8 cellular contexts compared by ENCODE assay signal in genomic region chr22:46574993-46575914, GRCh38. TPM values are rescaled to one million over a fixed set of nuclear protein-coding genes. Genes with fewer than 3 reads are reported as not detected.
DNase-seq lines count a peak whose midpoint lies in the region; ATAC-seq and TF ChIP-seq lines count a peak whose summit lies in the region.

No MANE protein-coding gene starts in this region.

- no peak overlapping the region for H3K4me3 ChIP-seq in HUES48 (ENCODE audit: low read depth, low read length)
- H3K4me3 ChIP-seq in SK-N-SH (ENCODE audit: low read depth in 2 of 2, low read length in 1 of 2): no peak overlapping the region

- no peak overlapping the region for H3K4me2 ChIP-seq in SK-N-SH

- H3K9me3 ChIP-seq in HUES48 (ENCODE audit: control insufficient read depth, insufficient read depth, low read length): peaks cover 5% of the 10 kb centered on the region; the same call in 1 of the 2 replicates
- H3K9me3 ChIP-seq in SK-N-SH: no peaks in the 10 kb centered on the region

- H3K79me2 ChIP-seq in SK-N-SH (ENCODE audit: insufficient read depth): peaks cover 4% of the 10 kb centered on the region

- DNase-seq in SK-N-SH: peak; percentile 85
- DNase-seq in glutamatergic neuron: no peak
- DNase-seq in pulmonary artery endothelial cell (ENCODE audit: low read depth, low spot score): peak; percentile 33

- CTCF ChIA-PET in SK-N-SH (lab: Yijun Ruan, JAX): interaction anchor here (1.4 to 2.7 kb wide), 2 partner anchors 12 to 106 kb away, joined by 3 to 17 read pairs; no protein-coding TSS in a partner anchor

- no peaks in the 10 kb centered on the region for H4K20me1 ChIP-seq in SK-N-SH (ENCODE audit: insufficient read depth)

- peak overlapping the region; percentile 70 for H3K27ac ChIP-seq in HUES48 (ENCODE audit: low read depth, low read length)
- H3K27ac ChIP-seq in SK-N-SH (ENCODE audit: low read depth in 2 of 2, low read length in 1 of 2): peak overlapping the region in 1 of 2 experiments; percentile 79; a peak in 2 of 4 replicates

- peaks cover 20% of the 10 kb centered on the region for H3K9me3 Mint-ChIP-seq in glutamatergic neuron (ENCODE audit: unreplicated experiment)

- H3K27me3 ChIP-seq in HUES48 (ENCODE audit: control insufficient read depth, insufficient read depth, low read length): peaks cover 9% of the 10 kb centered on the region; the same call in 1 of the 2 replicates
- no peaks in the 10 kb centered on the region for H3K27me3 ChIP-seq in SK-N-SH (ENCODE audit: insufficient read depth)

- H3K4me1 Mint-ChIP-seq in glutamatergic neuron (ENCODE audit: low read depth, unreplicated experiment): peaks cover 26% of the 10 kb centered on the region

- no peak for ATAC-seq in HG02610 (IDR thresholded peaks at IDR 0.05; ENCODE audit: unreplicated experiment)
- ATAC-seq in GM19351 (IDR thresholded peaks at IDR 0.05; ENCODE audit: unreplicated experiment): no peak
- ATAC-seq in HG03095 (IDR thresholded peaks at IDR 0.05; ENCODE audit: unreplicated experiment): no peak
- no peak for ATAC-seq in GM21529 (IDR thresholded peaks at IDR 0.05; ENCODE audit: unreplicated experiment)

- no peak for TF ChIP-seq RAD21 in SK-N-SH (IDR thresholded peaks at IDR 0.05; ENCODE audit: low read length)

- WGBS in SK-N-SH (ENCODE audit: low lambda C conversion rate): 70% methylated on average over 18 of the region's 19 CpGs

- H3K9ac ChIP-seq in HUES48 (ENCODE audit: low read depth, low read length) (no peak overlapping the region), SK-N-SH (no peak overlapping the region)

- H3K27me3 Mint-ChIP-seq in glutamatergic neuron (ENCODE audit: unreplicated experiment): peaks cover 20% of the 10 kb centered on the region

- no peak overlapping the region for H2AFZ ChIP-seq in SK-N-SH (ENCODE audit: low read depth)

- H3K27ac Mint-ChIP-seq in glutamatergic neuron (ENCODE audit: unreplicated experiment): peak overlapping the region; percentile 34

- peak overlapping the region; percentile 78 for H3K4me3 Mint-ChIP-seq in glutamatergic neuron (ENCODE audit: unreplicated experiment)

- H3K4me1 ChIP-seq in HUES48 (ENCODE audit: control insufficient read depth, insufficient read depth, low read length) (peaks cover 12% of the 10 kb centered on the region), SK-N-SH (ENCODE audit: control insufficient read depth in 1 of 2, insufficient read depth in 2 of 2, low read depth in 1 of 2, low read length in 1 of 2) (peaks cover 0 to 45% of the 10 kb centered on the region in 2 experiments; a peak in 3 of 4 replicates)

- POLR2A ChIA-PET in SK-N-SH (lab: Yijun Ruan, JAX): interaction anchor here (0.6 to 1.0 kb wide), 4 partner anchors 118 to 499 kb away, joined by 3 to 4 read pairs (median 3); no protein-coding TSS in a partner anchor

- H3K9me2 ChIP-seq in SK-N-SH: no peaks in the 10 kb centered on the region

- TF ChIP-seq CTCF in SK-N-SH (IDR thresholded peaks at IDR 0.05): no peak
- TF ChIP-seq CTCF in glutamatergic neuron (IDR thresholded peaks at IDR 0.05; ENCODE audit: partially characterized antibody, unreplicated experiment): no peak

- TF ChIP-seq EP300 in SK-N-SH (IDR thresholded peaks at IDR 0.05; ENCODE audit: borderline replicate concordance in 1 of 2, low read depth in 1 of 2, low read length in 1 of 2): peak in 1 of 2 experiments; percentile 63; a peak in 1 of 4 replicates

- H3K36me3 ChIP-seq in HUES48 (ENCODE audit: control insufficient read depth, insufficient read depth, low read length) (no peaks in the 10 kb centered on the region), SK-N-SH (replicated peaks in 1 of 2; ENCODE audit: control insufficient read depth in 1 of 2, insufficient read depth in 2 of 2, low read length in 1 of 2) (no peaks in the 10 kb centered on the region)

- peaks cover 4% of the 10 kb centered on the region for H3F3A ChIP-seq in SK-N-SH (replicated peaks; ENCODE audit: insufficient read depth)

- H3K36me3 Mint-ChIP-seq in glutamatergic neuron (ENCODE audit: unreplicated experiment): peaks cover 10% of the 10 kb centered on the region

TF ChIP-seq in SK-N-SH, 30 proteins besides CTCF, POLR2A, EP300 and RAD21:
- TF ChIP-seq YY1 (IDR thresholded peaks at IDR 0.05; ENCODE audit: low read depth): no peak
- TF ChIP-seq, protein P1, sequence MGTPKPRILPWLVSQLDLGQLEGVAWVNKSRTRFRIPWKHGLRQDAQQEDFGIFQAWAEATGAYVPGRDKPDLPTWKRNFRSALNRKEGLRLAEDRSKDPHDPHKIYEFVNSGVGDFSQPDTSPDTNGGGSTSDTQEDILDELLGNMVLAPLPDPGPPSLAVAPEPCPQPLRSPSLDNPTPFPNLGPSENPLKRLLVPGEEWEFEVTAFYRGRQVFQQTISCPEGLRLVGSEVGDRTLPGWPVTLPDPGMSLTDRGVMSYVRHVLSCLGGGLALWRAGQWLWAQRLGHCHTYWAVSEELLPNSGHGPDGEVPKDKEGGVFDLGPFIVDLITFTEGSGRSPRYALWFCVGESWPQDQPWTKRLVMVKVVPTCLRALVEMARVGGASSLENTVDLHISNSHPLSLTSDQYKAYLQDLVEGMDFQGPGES (IDR thresholded peaks at IDR 0.05; ENCODE audit: low read depth, low read length): no peak
- TF ChIP-seq RCOR1 (IDR thresholded peaks at IDR 0.05; ENCODE audit: low read length): 0 out of 2 replicates have a peak, but pooled peaks have one; percentile 33

RNA-seq across cellular contexts. Expression of gene CELSR1, which starts 37.8 kb away (rescaled TPM):
- polyA plus RNA-seq in SK-N-SH (2012; rRNA removed): 1.8 and 5.0 TPM in 2 replicates
- polyA plus RNA-seq in SK-N-SH (2012; cell fraction: cytosol; rRNA removed): 2.0 and 3.3 TPM in 2 replicates
- polyA plus RNA-seq in SK-N-SH (2012; cell fraction: nucleus; rRNA removed): 4.3 and 5.2 TPM in 2 replicates
- total RNA-seq in glutamatergic neuron (ENCODE audit: unreplicated experiment) (0.27 TPM), pulmonary artery endothelial cell (0.73 and 0.95 TPM in 2 replicates)

RNA-seq across cellular contexts. Expression of gene GRAMD4, which starts 44.9 kb away (rescaled TPM):
- polyA plus RNA-seq in SK-N-SH (2012; rRNA removed): 13.5 and 15.5 TPM in 2 replicates
- polyA plus RNA-seq in SK-N-SH (2012; cell fraction: cytosol; rRNA removed): 7.8 and 11.0 TPM in 2 replicates
- 22.3 and 31.8 TPM in 2 replicates for polyA plus RNA-seq in SK-N-SH (2012; cell fraction: nucleus; rRNA removed)
- total RNA-seq in glutamatergic neuron (ENCODE audit: unreplicated experiment): 85.7 TPM
- 21.0 and 21.3 TPM in 2 replicates for total RNA-seq in pulmonary artery endothelial cell
